In the genomic region with DNA sequence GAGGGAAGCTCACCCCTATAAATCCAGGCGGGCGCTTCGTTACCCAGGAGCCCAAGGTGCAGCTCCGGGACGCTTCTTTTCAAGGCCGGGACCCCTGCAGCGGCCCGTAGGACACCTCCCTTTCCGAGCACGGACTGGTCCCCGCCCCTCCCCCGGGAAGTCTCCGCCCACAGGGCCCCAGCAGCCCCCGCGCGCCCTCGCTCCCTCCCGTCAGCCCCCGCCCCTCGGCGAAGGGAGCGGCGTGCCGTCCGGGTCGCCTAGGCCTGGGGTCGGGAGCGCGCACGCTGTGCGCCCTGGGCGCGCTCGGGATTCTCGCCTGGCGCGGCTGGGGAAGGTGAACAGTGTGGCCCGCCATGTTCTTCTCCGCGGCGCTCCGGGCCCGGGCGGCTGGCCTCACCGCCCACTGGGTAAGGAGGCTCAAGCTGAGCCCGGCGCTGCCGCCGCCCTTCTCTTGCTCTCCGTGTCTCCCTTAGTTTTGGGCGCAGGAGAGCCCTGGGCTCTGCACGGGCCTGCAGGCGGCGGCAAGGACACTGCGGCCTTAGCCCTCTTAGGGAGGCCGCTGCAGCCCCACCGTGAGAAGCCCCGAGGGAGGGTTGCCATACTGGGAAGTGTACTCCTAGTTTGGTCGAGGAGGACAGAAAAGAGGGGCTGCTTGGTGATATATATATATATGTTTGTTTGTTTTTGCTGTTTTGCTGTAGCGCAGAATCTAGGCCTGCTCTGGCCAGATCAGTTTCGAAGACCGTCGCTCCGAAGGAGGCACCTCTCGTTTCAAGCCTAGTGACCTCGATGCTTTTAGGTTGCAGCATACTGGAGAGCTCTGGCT, we compare ENCODE assay signal across 1 cellular context.
TF ChIP-seq lines count a peak whose summit lies in the region.

NDUFV2 (plus strand) TSS at position 309 of the 826 bp plus-strand sequence; CDS start at position 354, 45 bp downstream.

TF ChIP-seq in H1, 55 proteins besides CTCF, POLR2A, EP300 and RAD21:
- TF ChIP-seq RBBP5 (IDR thresholded peaks at IDR 0.05; ENCODE audit: borderline replicate concordance, low read depth, low read length) (peak; percentile 94), TAF1 (IDR thresholded peaks at IDR 0.05; ENCODE audit: low read depth, low read length) (peak; percentile 83), POLR2AphosphoS5 (IDR thresholded peaks at IDR 0.05; ENCODE audit: low read depth, low read length) (peak; percentile 65), PHF8 (conservative IDR thresholded peaks at IDR 0.05; ENCODE audit: low read depth, low read length) (peak; percentile 88), SP2 (IDR thresholded peaks at IDR 0.05; ENCODE audit: low read length) (no peak), SIN3A (conservative IDR thresholded peaks at IDR 0.05 in 1 of 2, IDR thresholded peaks at IDR 0.05 in 1 of 2; ENCODE audit: low read depth in 1 of 2, low read length in 2 of 2) (0 out of 4 replicates have a peak, but pooled peaks of 1 of the 2 experiments have one; percentile 33), YY1 (IDR thresholded peaks at IDR 0.05; ENCODE audit: low read depth, low read length) (peak; percentile 92), KDM5A (IDR thresholded peaks at IDR 0.05; ENCODE audit: low read length) (peak; percentile 41; the same call in 1 of the 2 replicates), SP4 (IDR thresholded peaks at IDR 0.05; ENCODE audit: low read length) (peak; percentile 66; the same call in 1 of the 2 replicates), TCF12 (IDR thresholded peaks at IDR 0.05; ENCODE audit: low read depth, low read length) (no peak), GTF2F1 (IDR thresholded peaks at IDR 0.05; ENCODE audit: borderline replicate concordance, low read depth, low read length) (no peak; the same call in 1 of the 2 replicates), NRF1 (IDR thresholded peaks at IDR 0.05; ENCODE audit: low read depth, low read length) (no peak), JUN (IDR thresholded peaks at IDR 0.05; ENCODE audit: low read depth, low read length) (no peak), BRCA1 (IDR thresholded peaks at IDR 0.05; ENCODE audit: low read depth, low read length) (no peak), HDAC6 (IDR thresholded peaks at IDR 0.05; ENCODE audit: low read depth, low read length) (no peak), CBX5 (IDR thresholded peaks at IDR 0.05; ENCODE audit: low read depth, low read length) (no peak), CEBPB (IDR thresholded peaks at IDR 0.05; ENCODE audit: low read depth, low read length) (no peak), CHD2 (IDR thresholded peaks at IDR 0.05; ENCODE audit: low read length) (peak; percentile 71), TAF7 (optimal IDR thresholded peaks at IDR 0.05; ENCODE audit: borderline replicate concordance, low read depth, low read length) (no peak), ASH2L (IDR thresholded peaks at IDR 0.05; ENCODE audit: low read length) (peak; percentile 82), RFX5 (IDR thresholded peaks at IDR 0.05; ENCODE audit: borderline replicate concordance, low read depth, low read length) (no peak), SUZ12 (IDR thresholded peaks at IDR 0.05; ENCODE audit: low read length) (no peak), CREB1 (IDR thresholded peaks at IDR 0.05) (no peak), GABPA (IDR thresholded peaks at IDR 0.05; ENCODE audit: borderline replicate concordance, insufficient read depth, low read length) (no peak), ZNF274 (IDR thresholded peaks at IDR 0.05; ENCODE audit: borderline replicate concordance, extremely low read depth, low read length) (no peak), CHD1 (IDR thresholded peaks at IDR 0.05; ENCODE audit: low read depth, low read length) (no peak), SIX5 (IDR thresholded peaks at IDR 0.05; ENCODE audit: low read depth, low read length) (no peak), TBP (IDR thresholded peaks at IDR 0.05; ENCODE audit: low read depth, low read length) (peak; percentile 72), KDM4A (IDR thresholded peaks at IDR 0.05; ENCODE audit: low read depth, low read length, severe bottlenecking) (no peak), MAFK (IDR thresholded peaks at IDR 0.05; ENCODE audit: low read depth, low read length) (no peak)
- TF ChIP-seq, protein P1, sequence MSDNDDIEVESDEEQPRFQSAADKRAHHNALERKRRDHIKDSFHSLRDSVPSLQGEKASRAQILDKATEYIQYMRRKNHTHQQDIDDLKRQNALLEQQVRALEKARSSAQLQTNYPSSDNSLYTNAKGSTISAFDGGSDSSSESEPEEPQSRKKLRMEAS (IDR thresholded peaks at IDR 0.05): peak; percentile 58; the same call in 1 of the 2 replicates
- TF ChIP-seq, protein P2, sequence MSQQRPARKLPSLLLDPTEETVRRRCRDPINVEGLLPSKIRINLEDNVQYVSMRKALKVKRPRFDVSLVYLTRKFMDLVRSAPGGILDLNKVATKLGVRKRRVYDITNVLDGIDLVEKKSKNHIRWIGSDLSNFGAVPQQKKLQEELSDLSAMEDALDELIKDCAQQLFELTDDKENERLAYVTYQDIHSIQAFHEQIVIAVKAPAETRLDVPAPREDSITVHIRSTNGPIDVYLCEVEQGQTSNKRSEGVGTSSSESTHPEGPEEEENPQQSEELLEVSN (IDR thresholded peaks at IDR 0.05): no peak; the same call in 1 of the 2 replicates
